In the genomic region with DNA sequence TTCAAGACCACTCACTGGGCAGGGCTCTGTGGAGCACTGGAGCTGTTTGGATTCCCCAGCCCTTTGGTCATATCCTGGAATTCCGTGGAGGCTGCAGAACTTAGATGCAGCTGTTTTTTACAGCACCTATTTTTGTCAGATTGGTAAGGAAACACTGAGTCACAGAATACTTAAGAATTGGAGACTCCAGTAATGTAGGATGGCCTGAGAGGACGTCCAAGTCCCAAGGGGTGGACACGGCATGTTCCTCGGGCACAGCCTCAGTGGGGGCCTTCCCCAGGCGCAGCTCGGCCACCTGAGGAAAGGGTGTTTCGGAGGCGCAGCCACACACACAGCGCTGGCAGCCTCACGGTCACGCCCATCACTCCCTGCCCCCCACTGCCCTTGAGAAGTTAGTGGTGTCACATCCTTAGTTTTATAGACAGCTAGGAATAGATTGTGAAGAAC, we compare ENCODE assay signal across 11 cellular contexts. TPM values are rescaled to one million over a fixed set of nuclear protein-coding genes. Genes with fewer than 3 reads are reported as not detected.
DNase-seq lines count a peak whose midpoint lies in the region; ATAC-seq, FAIRE-seq and TF ChIP-seq lines count a peak whose summit lies in the region.
"Had no signal": no experiment of that assay in that cellular context is flagged by ENCODE, and none has a peak within 500 bp of the region (broad histone marks: within the 10 kb centered on the region; RNA-seq: fewer than 3 reads in every experiment).

No MANE protein-coding gene starts in this region.

- no peak overlapping the region for H2AFZ ChIP-seq in mesenchymal stem cell (ENCODE audit: low read depth, low read length)

- no peaks in the 10 kb centered on the region for H3K27me3 Mint-ChIP-seq in activated CD4-positive, alpha-beta T cell treated with anti-CD3 and anti-CD28 coated beads, Interleukin-2, amount 10 ng/mL, durations not matched to agents 7 days and 5 days

- H3K9me3 Mint-ChIP-seq in activated CD4-positive, alpha-beta T cell treated with anti-CD3 and anti-CD28 coated beads, Interleukin-2, amount 10 ng/mL, durations not matched to agents 7 days and 5 days: no peaks in the 10 kb centered on the region

- H3K36me3 ChIP-seq in mesenchymal stem cell (ENCODE audit: control insufficient read depth in 1 of 2, insufficient read depth in 2 of 2, low read depth in 1 of 2, low read length in 2 of 2) (peaks cover 26 to 35% of the 10 kb centered on the region in 2 experiments), upper lobe of right lung (peaks cover 28% of the 10 kb centered on the region)

- peak overlapping the region; percentile 19 for H3K27ac Mint-ChIP-seq in activated CD4-positive, alpha-beta T cell treated with anti-CD3 and anti-CD28 coated beads, Interleukin-2, amount 10 ng/mL, durations not matched to agents 7 days and 5 days

- H3K27me3 ChIP-seq in mesenchymal stem cell (ENCODE audit: control insufficient read depth in 1 of 2, insufficient read depth in 1 of 2, low read length in 2 of 2) (no peaks in the 10 kb centered on the region), upper lobe of right lung (no peaks in the 10 kb centered on the region)

- H3K9me3 ChIP-seq in mesenchymal stem cell (ENCODE audit: control insufficient read depth, low read length) (no peaks in the 10 kb centered on the region), upper lobe of right lung (no peaks in the 10 kb centered on the region)

- H2BK5ac ChIP-seq in mesenchymal stem cell (ENCODE audit: low read depth, low read length, poor library complexity, severe bottlenecking): no peak overlapping the region

- peak overlapping the region; percentile 88 to 89 for H3K18ac ChIP-seq in mesenchymal stem cell (ENCODE audit: low read depth in 1 of 2, low read length in 2 of 2)

- H3K4me1 Mint-ChIP-seq in activated CD4-positive, alpha-beta T cell treated with anti-CD3 and anti-CD28 coated beads, Interleukin-2, amount 10 ng/mL, durations not matched to agents 7 days and 5 days: peaks cover 23% of the 10 kb centered on the region

- no peak overlapping the region for H2BK120ac ChIP-seq in mesenchymal stem cell (ENCODE audit: low read depth, low read length)

- DNase-seq in activated CD4-positive, alpha-beta T cell treated with anti-CD3 and anti-CD28 coated beads, Interleukin-2, amount 10 ng/mL, durations not matched to agents 7 days and 5 days: no peak
- no peak for DNase-seq in activated CD4-positive, alpha-beta T cell treated with anti-CD3 and anti-CD28 coated beads, Interleukin-2, amount 50 U/mL, for 48 hours
- DNase-seq in choroid plexus epithelial cell (ENCODE audit: low read depth) (peak; percentile 69), mesenchymal stem cell (peak; percentile 93), upper lobe of right lung (no peak), GM10248 (ENCODE audit: extremely low spot score) (no peak), NCI-H1092 treated with DMSO at 0.1 percent for 48 hours (lab: John Stamatoyannopoulos, UW) (no peak), GM19239 (ENCODE audit: insufficient read length, low spot score) (no peak)
- DNase-seq: Karpas-422; NK-92 treated with Interleukin-12 subunit alpha and Interleukin-12 subunit beta, amount 100 ng/mL, for 24 hours had no signal

- 5% methylated on average over 7 of the region's 11 CpGs for WGBS in mesenchymal stem cell

- H3K4me3 ChIP-seq in choroid plexus epithelial cell (ENCODE audit: low read depth, low read length) (no peak overlapping the region), mesenchymal stem cell (ENCODE audit: insufficient read depth in 1 of 2, low read depth in 1 of 2, low read length in 2 of 2) (no peak overlapping the region), upper lobe of right lung (no peak overlapping the region)

- CTCF ChIA-PET in activated CD4-positive, alpha-beta T cell treated with anti-CD3 and anti-CD28 coated beads, Interleukin-2, amount 10 ng/mL, durations not matched to agents 7 days and 5 days (lab: Charles Lee): interaction anchor here (0.5 to 2.1 kb wide), 3 partner anchors 15 to 46 kb away, joined by 3 to 5 read pairs (median 5); partner anchors contain the start of gene FLCN
- CTCF ChIA-PET in GM10248 (lab: Yijun Ruan, JAX): interaction anchor here (0.9 kb wide), 1 partner anchor 10 kb away, joined by 4 read pairs; no protein-coding TSS in a partner anchor

- H3K4me3 Mint-ChIP-seq in activated CD4-positive, alpha-beta T cell treated with anti-CD3 and anti-CD28 coated beads, Interleukin-2, amount 10 ng/mL, durations not matched to agents 7 days and 5 days: no peak overlapping the region

- H2BK15ac ChIP-seq in mesenchymal stem cell (ENCODE audit: low read depth, poor library complexity, severe bottlenecking): peak overlapping the region; percentile 48

- peak overlapping the region in 1 of 2 experiments; percentile 34 for H3K4ac ChIP-seq in mesenchymal stem cell (ENCODE audit: low read depth in 1 of 2, low read length in 2 of 2)

- H3K27ac ChIP-seq in mesenchymal stem cell (ENCODE audit: low read length, poor library complexity, severe bottlenecking) (peak overlapping the region; percentile 47), upper lobe of right lung (no peak overlapping the region)

- H2BK12ac ChIP-seq in mesenchymal stem cell (ENCODE audit: low read length in 2 of 2): peak overlapping the region; percentile 33 to 65

- H3K79me1 ChIP-seq in mesenchymal stem cell (replicated peaks; ENCODE audit: low read length, poor library complexity, severe bottlenecking): peaks cover 4% of the 10 kb centered on the region

- ATAC-seq in upper lobe of right lung: peak; percentile 42

- H3K9ac ChIP-seq in mesenchymal stem cell (ENCODE audit: low read length): no peak overlapping the region

- H3K4me2 ChIP-seq in mesenchymal stem cell (ENCODE audit: low read length, poor library complexity, severe bottlenecking): peak overlapping the region; percentile 62

- intact Hi-C loops in upper lobe of right lung (cut with DNase I): no loop called here

- peak overlapping the region; percentile 95 for H4K91ac ChIP-seq in mesenchymal stem cell (ENCODE audit: low read length)

- peaks cover 22% of the 10 kb centered on the region for H3K36me3 Mint-ChIP-seq in activated CD4-positive, alpha-beta T cell treated with anti-CD3 and anti-CD28 coated beads, Interleukin-2, amount 10 ng/mL, durations not matched to agents 7 days and 5 days (ENCODE audit: low read depth)

- POLR2A ChIA-PET in activated CD4-positive, alpha-beta T cell treated with anti-CD3 and anti-CD28 coated beads, Interleukin-2, amount 10 ng/mL, durations not matched to agents 7 days and 5 days (lab: Charles Lee): no interaction called here
- POLR2A ChIA-PET in GM10248 (lab: Yijun Ruan, JAX): no interaction called here

- H3K4me1 ChIP-seq in mesenchymal stem cell (ENCODE audit: control insufficient read depth, insufficient read depth, low read depth, low read length) (peaks cover 24% of the 10 kb centered on the region), upper lobe of right lung (peaks cover 6% of the 10 kb centered on the region)

- no peak for TF ChIP-seq CTCF in choroid plexus epithelial cell (conservative IDR thresholded peaks at IDR 0.05; ENCODE audit: low read depth, low read length)
- no peak for TF ChIP-seq CTCF in upper lobe of right lung (IDR thresholded peaks at IDR 0.05)
- no peak for TF ChIP-seq CTCF in GM10248 (IDR thresholded peaks at IDR 0.05; ENCODE audit: control extremely low read depth, extremely low read depth, low read depth, missing control alignments)

- H2AK5ac ChIP-seq in mesenchymal stem cell (ENCODE audit: low read length, severe bottlenecking): peak overlapping the region; percentile 33

- peak overlapping the region; percentile 91 for H4K8ac ChIP-seq in mesenchymal stem cell (ENCODE audit: low read length)

- H3K23ac ChIP-seq in mesenchymal stem cell (ENCODE audit: low read length in 2 of 2): peak overlapping the region in 1 of 2 experiments; percentile 14

- no peak overlapping the region for H3K14ac ChIP-seq in mesenchymal stem cell (ENCODE audit: low read length in 2 of 2)

- FAIRE-seq in GM19239 (lab: Jason Lieb, UNC): no peak
- FAIRE-seq: A204.1 had no signal

RNA-seq across cellular contexts. Expression of gene PLD6, which starts 14.8 kb away (rescaled TPM):
- total RNA-seq in activated CD4-positive, alpha-beta T cell treated with anti-CD3 and anti-CD28 coated beads, Interleukin-2, amount 10 ng/mL, durations not matched to agents 7 days and 5 days: 10 to 100 TPM; 10.9 to 11.8 TPM
- polyA plus RNA-seq in mesenchymal stem cell (2013, experiment 1 of 2): 0.11 TPM
- polyA plus RNA-seq in mesenchymal stem cell (2013, experiment 2 of 2): 0.05 TPM
- 4.9 TPM for total RNA-seq in upper lobe of right lung

RNA-seq across cellular contexts. Expression of gene FLCN, which starts 45.6 kb away (rescaled TPM):
- total RNA-seq in activated CD4-positive, alpha-beta T cell treated with anti-CD3 and anti-CD28 coated beads, Interleukin-2, amount 10 ng/mL, durations not matched to agents 7 days and 5 days: 10 to 100 TPM; 39.4 to 48.0 TPM
- polyA plus RNA-seq in mesenchymal stem cell (2013, experiment 1 of 2): 29.8 TPM
- 28.1 TPM for polyA plus RNA-seq in mesenchymal stem cell (2013, experiment 2 of 2)
- 106 TPM for total RNA-seq in upper lobe of right lung

Comparison
In these comparisons a context has a peak if more than half of its experiments do, and no peak if none do; other contexts are left out.
1. DNase-seq: peak in choroid plexus epithelial cell (single experiment) and mesenchymal stem cell (single experiment); none in activated CD4-positive, alpha-beta T cell treated with anti-CD3 and anti-CD28 coated beads, Interleukin-2, amount 10 ng/mL, durations not matched to agents 7 days and 5 days (single experiment), activated CD4-positive, alpha-beta T cell treated with anti-CD3 and anti-CD28 coated beads, Interleukin-2, amount 50 U/mL, for 48 hours (0 of 2), upper lobe of right lung (single experiment), GM10248 (single experiment), NCI-H1092 treated with DMSO at 0.1 percent for 48 hours (single experiment) and GM19239 (single experiment).